In the genomic region with DNA sequence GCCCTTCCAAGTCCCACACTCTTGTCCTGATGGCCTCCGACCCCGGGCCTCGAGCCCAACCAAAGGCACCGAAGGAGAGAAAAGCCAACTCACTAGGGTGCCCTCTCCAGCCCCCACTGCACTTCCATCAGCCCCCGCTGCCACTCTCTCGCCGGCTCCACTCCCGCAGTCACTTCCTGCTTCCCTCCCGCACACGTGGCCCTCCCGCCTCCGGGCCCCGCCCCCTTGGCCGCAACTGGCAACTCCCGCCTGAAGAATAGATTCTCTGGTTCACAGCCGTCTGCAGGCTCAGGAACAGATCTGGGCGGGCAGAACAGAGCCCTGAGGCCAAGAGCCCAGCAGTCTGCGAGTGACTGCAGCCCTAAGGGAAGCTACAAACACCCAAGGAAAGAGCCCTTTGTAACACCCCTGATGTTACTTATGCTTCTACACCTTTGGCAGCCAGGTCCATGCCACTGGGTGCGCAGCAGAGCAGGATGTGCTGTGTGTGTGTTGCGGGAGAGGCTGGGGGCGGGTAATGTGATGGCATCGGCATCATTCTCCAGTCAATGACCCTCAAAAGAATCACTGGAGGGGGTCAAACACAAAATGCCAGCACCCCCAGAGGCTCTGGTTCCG, we compare ENCODE assay signal across 8 cellular contexts. TPM values are rescaled to one million over a fixed set of nuclear protein-coding genes. Genes with fewer than 3 reads are reported as not detected.
DNase-seq lines count a peak whose midpoint lies in the region; ATAC-seq and TF ChIP-seq lines count a peak whose summit lies in the region.

SLC39A11 (minus strand) TSS at position 171 of the 618 bp plus-strand sequence. CDS start 3,924 bp downstream, outside the sequence.

- peaks cover 4 to 54% of the 10 kb centered on the region in 2 donors for H3K4me1 ChIP-seq in left lung

- peaks cover 8% of the 10 kb centered on the region for H3K27me3 Mint-ChIP-seq in activated CD4-positive, alpha-beta T cell treated with anti-CD3 and anti-CD28 coated beads, Interleukin-2, amount 10 ng/mL, durations not matched to agents 7 days and 5 days
- H3K27me3 Mint-ChIP-seq in dendritic cell treated with granulocyte-macrophage colony-stimulating factor and Interleukin-4, amounts not matched to agents 40 ng/mL and 50 ng/mL, for 4 days: no peaks in the 10 kb centered on the region

- intact Hi-C loops in dendritic cell treated with granulocyte-macrophage colony-stimulating factor and Interleukin-4, amounts not matched to agents 40 ng/mL and 50 ng/mL, for 4 days (cut with micrococcal nuclease): loop anchor here (5.0 kb wide), 1 partner anchor 50 kb away; no protein-coding TSS in a partner anchor
- intact Hi-C loops in left lung (cut with DNase I): no loop called here

- CTCF ChIA-PET in BJ (lab: Yijun Ruan, JAX): interaction anchor here (1.2 to 1.3 kb wide), 3 partner anchors 19 to 535 kb away, joined by 3 to 6 read pairs (median 3); no protein-coding TSS in a partner anchor
- CTCF ChIA-PET in activated CD4-positive, alpha-beta T cell treated with anti-CD3 and anti-CD28 coated beads, Interleukin-2, amount 10 ng/mL, durations not matched to agents 7 days and 5 days (lab: Charles Lee): no interaction called here

- 0 out of 2 replicates have a peak, but pooled peaks cover 1% of the 10 kb centered on the region for H3K27me3 ChIP-seq in BJ (ENCODE audit: control insufficient read depth, insufficient read depth, low read length)
- no peaks in the 10 kb centered on the region for H3K27me3 ChIP-seq in left lung

- no peak for TF ChIP-seq CTCF in BJ (IDR thresholded peaks at IDR 0.05; ENCODE audit: insufficient read depth, low read depth, low read length)
- no peak for TF ChIP-seq CTCF in left lung (IDR thresholded peaks at IDR 0.05)

- H3K9me3 Mint-ChIP-seq in activated CD4-positive, alpha-beta T cell treated with anti-CD3 and anti-CD28 coated beads, Interleukin-2, amount 10 ng/mL, durations not matched to agents 7 days and 5 days: no peaks in the 10 kb centered on the region
- H3K9me3 Mint-ChIP-seq in dendritic cell treated with granulocyte-macrophage colony-stimulating factor and Interleukin-4, amounts not matched to agents 40 ng/mL and 50 ng/mL, for 4 days: no peaks in the 10 kb centered on the region

- no peaks in the 10 kb centered on the region for H3K9me3 ChIP-seq in left lung

- ATAC-seq in HG03460 (IDR thresholded peaks at IDR 0.05; ENCODE audit: unreplicated experiment): peak; percentile 98
- peak; percentile 99 for ATAC-seq in left lung

- H3K4me1 Mint-ChIP-seq in activated CD4-positive, alpha-beta T cell treated with anti-CD3 and anti-CD28 coated beads, Interleukin-2, amount 10 ng/mL, durations not matched to agents 7 days and 5 days: peaks cover 23% of the 10 kb centered on the region
- peaks cover 62% of the 10 kb centered on the region for H3K4me1 Mint-ChIP-seq in dendritic cell treated with granulocyte-macrophage colony-stimulating factor and Interleukin-4, amounts not matched to agents 40 ng/mL and 50 ng/mL, for 4 days (ENCODE audit: low read depth)

- peak; percentile 62 for DNase-seq in BJ (ENCODE audit: low read depth)
- peak; percentile 91 for DNase-seq in GM19240 (ENCODE audit: insufficient read length, low spot score)
- DNase-seq in NCI-H526 (lab: John Stamatoyannopoulos, UW): peak; percentile 93 to 97
- peak; percentile 92 for DNase-seq in activated CD4-positive, alpha-beta T cell treated with anti-CD3 and anti-CD28 coated beads, Interleukin-2, amount 10 ng/mL, durations not matched to agents 7 days and 5 days
- DNase-seq in left lung: peak; percentile 93 to 99
- peak; percentile 82 for DNase-seq in stimulated activated CD4-positive, alpha-beta T cell treated with anti-CD3 and anti-CD28 coated beads, Interleukin-2, amount 100 ng/mL, for 48 hours

- peak within 1 kb of the TSS in 1 of 2 donors; percentile 76 for H3K27ac ChIP-seq in left lung

- H3K27ac Mint-ChIP-seq in activated CD4-positive, alpha-beta T cell treated with anti-CD3 and anti-CD28 coated beads, Interleukin-2, amount 10 ng/mL, durations not matched to agents 7 days and 5 days: peak within 1 kb of the TSS; percentile 93
- H3K27ac Mint-ChIP-seq in dendritic cell treated with granulocyte-macrophage colony-stimulating factor and Interleukin-4, amounts not matched to agents 40 ng/mL and 50 ng/mL, for 4 days: peak within 1 kb of the TSS; percentile 95

- H3K36me3 ChIP-seq in BJ (ENCODE audit: control insufficient read depth, insufficient read depth, low read length) (no peaks in the 10 kb centered on the region; the same call in 1 of the 2 replicates), left lung (peaks cover 0 to 13% of the 10 kb centered on the region in 2 donors)

- peaks cover 3% of the 10 kb centered on the region for H3K36me3 Mint-ChIP-seq in activated CD4-positive, alpha-beta T cell treated with anti-CD3 and anti-CD28 coated beads, Interleukin-2, amount 10 ng/mL, durations not matched to agents 7 days and 5 days (ENCODE audit: low read depth)
- peaks cover 26% of the 10 kb centered on the region for H3K36me3 Mint-ChIP-seq in dendritic cell treated with granulocyte-macrophage colony-stimulating factor and Interleukin-4, amounts not matched to agents 40 ng/mL and 50 ng/mL, for 4 days (ENCODE audit: low read depth)

- H3K4me3 ChIP-seq in BJ (ENCODE audit: low read depth, low read length) (peak within 1 kb of the TSS; percentile 83), left lung (peak within 1 kb of the TSS; percentile 54 to 76)

- H3K4me3 Mint-ChIP-seq in activated CD4-positive, alpha-beta T cell treated with anti-CD3 and anti-CD28 coated beads, Interleukin-2, amount 10 ng/mL, durations not matched to agents 7 days and 5 days: peak within 1 kb of the TSS; percentile 97
- peak within 1 kb of the TSS; percentile 100 for H3K4me3 Mint-ChIP-seq in dendritic cell treated with granulocyte-macrophage colony-stimulating factor and Interleukin-4, amounts not matched to agents 40 ng/mL and 50 ng/mL, for 4 days

- POLR2A ChIA-PET in BJ (lab: Charles Lee): no interaction called here
- POLR2A ChIA-PET in activated CD4-positive, alpha-beta T cell treated with anti-CD3 and anti-CD28 coated beads, Interleukin-2, amount 10 ng/mL, durations not matched to agents 7 days and 5 days (lab: Charles Lee): no interaction called here

RNA-seq across cellular contexts. Expression of gene SLC39A11, which starts in this region (rescaled TPM):
- polyA plus RNA-seq in BJ (2011; rRNA removed): 17.6 and 20.9 TPM in 2 replicates
- polyA minus RNA-seq in BJ (2011; rRNA and poly(A)+ RNA removed): 22.4 and 31.7 TPM in 2 replicates
- 10 to 100 TPM; 19.5 to 23.4 TPM for total RNA-seq in activated CD4-positive, alpha-beta T cell treated with anti-CD3 and anti-CD28 coated beads, Interleukin-2, amount 10 ng/mL, durations not matched to agents 7 days and 5 days
- 10 to 100 TPM; 43.4 to 49.0 TPM for total RNA-seq in left lung
